Comparison of ENCODE assay signal across 1 cellular context in the genomic region with DNA sequence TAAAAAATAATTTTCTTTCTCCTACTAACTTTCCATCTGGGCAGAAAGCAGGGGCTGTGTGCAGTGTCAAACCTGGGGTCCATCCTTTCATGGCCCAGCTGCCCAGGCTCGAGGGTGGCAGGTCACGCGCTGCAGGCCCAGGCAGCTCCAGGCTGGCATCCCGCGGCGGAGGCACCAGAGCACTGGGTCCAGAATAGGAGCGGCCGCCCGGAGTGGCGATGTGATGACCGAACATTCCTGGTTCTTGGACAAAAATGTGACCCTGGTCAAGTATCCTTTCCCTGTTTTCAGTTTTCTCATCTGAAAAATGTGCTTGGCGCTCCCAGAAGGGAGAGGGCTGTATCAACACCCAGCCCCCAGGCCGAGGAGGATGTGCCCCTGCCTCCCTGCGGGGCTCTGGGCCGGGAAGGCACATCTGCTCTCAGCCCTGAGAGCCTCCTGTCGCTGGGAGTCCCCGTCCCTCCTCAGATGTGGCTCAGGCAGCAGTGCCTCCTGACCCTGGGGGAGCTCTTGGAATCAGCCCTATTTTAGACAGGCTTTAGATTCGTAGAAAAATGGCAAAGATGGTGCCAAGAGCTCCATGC.
TF ChIP-seq lines count a peak whose summit lies in the region.

No MANE protein-coding gene starts in this region.

TF ChIP-seq in H1, 55 proteins besides CTCF, POLR2A, EP300 and RAD21:
- no peak for TF ChIP-seq HDAC2 (IDR thresholded peaks at IDR 0.05; ENCODE audit: borderline replicate concordance in 1 of 2, low read depth in 2 of 2, low read length in 2 of 2)
- no peak for TF ChIP-seq JUN (IDR thresholded peaks at IDR 0.05; ENCODE audit: low read depth, low read length)
